Comparison of ENCODE assay signal across 11 cellular contexts in the genomic region with DNA sequence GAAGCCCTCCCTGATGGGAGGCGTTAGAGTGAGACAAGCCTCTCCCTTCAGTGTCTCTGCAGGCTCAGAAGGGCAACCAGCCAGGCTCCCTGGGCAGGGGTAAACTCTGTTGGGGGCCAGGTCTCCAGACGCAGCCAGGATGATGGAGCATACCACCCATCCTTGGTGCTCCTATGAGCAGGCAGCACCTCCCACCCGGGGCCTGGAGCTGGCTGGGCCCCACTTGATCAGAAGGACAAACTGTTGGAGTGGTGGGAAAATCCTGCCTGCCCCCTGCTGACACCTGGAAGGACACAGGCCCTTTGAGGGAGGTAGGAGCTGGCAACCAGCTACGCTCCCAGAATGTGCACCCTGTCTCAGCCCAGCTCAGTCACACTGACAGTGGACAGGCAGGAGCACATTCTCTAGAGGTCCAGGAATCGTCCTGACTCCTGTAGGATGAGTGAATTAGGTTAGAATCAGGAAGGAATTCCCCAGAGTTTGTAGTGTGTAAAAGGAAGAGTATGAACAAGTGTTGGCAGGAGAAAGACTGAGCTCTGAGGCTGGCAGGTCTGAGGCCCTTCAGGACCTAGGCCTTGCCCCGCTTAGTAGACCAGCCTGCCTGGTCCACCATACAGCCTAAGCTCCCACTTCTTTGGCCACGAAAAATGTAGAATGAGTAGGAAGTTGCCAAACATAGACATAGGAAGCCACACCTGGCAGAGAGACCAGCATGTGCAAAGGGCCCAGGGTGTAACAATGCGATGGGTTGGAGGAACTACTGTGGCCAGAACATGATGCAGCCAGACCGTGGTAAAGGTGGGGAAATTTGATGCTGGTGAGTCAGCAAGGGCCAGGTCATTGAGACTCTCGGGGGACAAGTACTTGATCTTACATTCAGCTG. TPM values are rescaled to one million over a fixed set of nuclear protein-coding genes. Genes with fewer than 3 reads are reported as not detected.
DNase-seq lines count a peak whose midpoint lies in the region; ATAC-seq and TF ChIP-seq lines count a peak whose summit lies in the region.
"Had no signal": no experiment of that assay in that cellular context is flagged by ENCODE, and none has a peak within 500 bp of the region (broad histone marks: within the 10 kb centered on the region; RNA-seq: fewer than 3 reads in every experiment).

No MANE protein-coding gene starts in this region.

- peaks cover 79 to 80% of the 10 kb centered on the region in 2 experiments for H3K4me1 ChIP-seq in SK-N-SH (ENCODE audit: control insufficient read depth in 1 of 2, insufficient read depth in 2 of 2, low read depth in 1 of 2, low read length in 1 of 2)
- H3K4me1 ChIP-seq in right cardiac atrium (ENCODE audit: control insufficient read depth, insufficient read depth, low read length), result peaks cover 47% of the 10 kb centered on the region

- H3F3A ChIP-seq in SK-N-SH (replicated peaks; ENCODE audit: insufficient read depth), result peaks cover 47% of the 10 kb centered on the region

- H3K79me2 ChIP-seq in SK-N-SH (ENCODE audit: insufficient read depth), result peaks cover 94% of the 10 kb centered on the region

- 62% methylated on average over 7 of the region's 10 CpGs for WGBS in SK-N-SH (ENCODE audit: low lambda C conversion rate)
- WGBS in right cardiac atrium, result 59% methylated on average over 10 of the region's 10 CpGs

- H2AFZ ChIP-seq in SK-N-SH (ENCODE audit: low read depth), result no peak overlapping the region

- no peak for ATAC-seq in SK-N-SH treated with all-trans-retinoic acid at 6 μM for 48 hours
- no peak for ATAC-seq in right cardiac atrium
- no peak for ATAC-seq in GM21619 (IDR thresholded peaks at IDR 0.05; ENCODE audit: unreplicated experiment)
- ATAC-seq: left lobe of liver had no signal

- H3K27ac ChIP-seq in SK-N-SH (ENCODE audit: low read depth in 2 of 2, low read length in 1 of 2), result peak overlapping the region; percentile 31 to 98; a peak in 3 of 4 replicates
- peak overlapping the region; percentile 30 for H3K27ac ChIP-seq in right cardiac atrium (ENCODE audit: low read length)
- H3K27ac ChIP-seq in temporal lobe (ENCODE audit: low read depth, low read length), result peak overlapping the region; percentile 28

- no peak for TF ChIP-seq RAD21 in SK-N-SH (IDR thresholded peaks at IDR 0.05; ENCODE audit: low read length)

- H4K20me1 ChIP-seq in SK-N-SH (ENCODE audit: insufficient read depth), result peaks cover 10% of the 10 kb centered on the region; the same call in 1 of the 2 replicates

- H3K4me2 ChIP-seq in SK-N-SH, result 0 out of 2 replicates have a peak overlapping the region, but pooled peaks have one; percentile 8

- CTCF ChIA-PET in SK-N-SH (lab: Yijun Ruan, JAX), result interaction anchor here (0.7 to 17.6 kb wide), 16 partner anchors 8 to 333 kb away, joined by 3 to 223 read pairs (median 4); partner anchors contain the start of genes ARHGEF17 and P2RY6

- no peaks in the 10 kb centered on the region for H3K9me3 ChIP-seq in SK-N-SH
- no peaks in the 10 kb centered on the region for H3K9me3 ChIP-seq in right cardiac atrium (ENCODE audit: control insufficient read depth, low read length)

- no peak for TF ChIP-seq CTCF in SK-N-SH (IDR thresholded peaks at IDR 0.05)

- H3K27me3 ChIP-seq in SK-N-SH (ENCODE audit: insufficient read depth) (no peaks in the 10 kb centered on the region), right cardiac atrium (ENCODE audit: control insufficient read depth, insufficient read depth) (no peaks in the 10 kb centered on the region)

- intact Hi-C loops in right cardiac atrium (cut with DNase I), result no loop called here

- no peaks in the 10 kb centered on the region for H3K9me2 ChIP-seq in SK-N-SH

- H3K4me3 ChIP-seq in SK-N-SH (ENCODE audit: low read depth in 2 of 2, low read length in 1 of 2) (no peak overlapping the region), right cardiac atrium (ENCODE audit: low read length) (no peak overlapping the region)

- peaks cover 0 to 6% of the 10 kb centered on the region in 2 experiments for H3K36me3 ChIP-seq in SK-N-SH (replicated peaks in 1 of 2; ENCODE audit: control insufficient read depth in 1 of 2, insufficient read depth in 2 of 2, low read length in 1 of 2)

- TF ChIP-seq EP300 in SK-N-SH (IDR thresholded peaks at IDR 0.05; ENCODE audit: borderline replicate concordance in 1 of 2, low read depth in 1 of 2, low read length in 1 of 2), result no peak

- no peak overlapping the region for H3K9ac ChIP-seq in SK-N-SH

- DNase-seq in SK-N-SH, result no peak
- peak; percentile 40 for DNase-seq in SW480 (ENCODE audit: low spot score)
- DNase-seq in right cardiac atrium, result peak; percentile 13 to 47 (median 36)
- DNase-seq in occipital lobe (lab: John Stamatoyannopoulos, UW), result no peak
- no peak for DNase-seq in NCI-H510A treated with DMSO at 0.1 percent for 48 hours (lab: John Stamatoyannopoulos, UW)
- DNase-seq: central memory CD4-positive, alpha-beta T cell; NCI-H226 had no signal

- POLR2A ChIA-PET in SK-N-SH (lab: Yijun Ruan, JAX), result interaction anchor here (2.2 kb wide), 1 partner anchor 19 kb away, joined by 5 read pairs; the partner anchor contains the start of gene ARHGEF17

TF ChIP-seq in SK-N-SH, 30 proteins besides CTCF, POLR2A, EP300 and RAD21:
- TF ChIP-seq TCF12 (IDR thresholded peaks at IDR 0.05), result peak; percentile 55; the same call in 1 of the 2 replicates
- TF ChIP-seq FOSL2 (IDR thresholded peaks at IDR 0.05; ENCODE audit: borderline replicate concordance, low read depth), result peak; percentile 28; the same call in 1 of the 2 replicates
- no peak for TF ChIP-seq MEF2A (IDR thresholded peaks at IDR 0.05; ENCODE audit: borderline replicate concordance, low read depth)
TF ChIP-seq in SK-N-SH: peak in this region for 2.

TF ChIP-seq in SK-N-SH treated with all-trans-retinoic acid at 6 μM for 48 hours, 23 proteins besides CTCF, POLR2A, EP300 and RAD21 (continues in another document):
- TF ChIP-seq ZC3H10 (CRISPR knock-in tag; IDR thresholded peaks at IDR 0.05) (no peak), ZFP30 (CRISPR knock-in tag; IDR thresholded peaks at IDR 0.05) (no peak), CSRNP3 (CRISPR knock-in tag; IDR thresholded peaks at IDR 0.05) (no peak), RARB (CRISPR knock-in tag; IDR thresholded peaks at IDR 0.05) (no peak), GLIS3 (CRISPR knock-in tag; IDR thresholded peaks at IDR 0.05) (no peak), ZFP3 (CRISPR knock-in tag; IDR thresholded peaks at IDR 0.05) (no peak), OSR1 (CRISPR knock-in tag; IDR thresholded peaks at IDR 0.05) (no peak), TCF4 (CRISPR knock-in tag; IDR thresholded peaks at IDR 0.05; ENCODE audit: borderline replicate concordance) (no peak), ISL1 (CRISPR knock-in tag; IDR thresholded peaks at IDR 0.05) (no peak)
- TF ChIP-seq, protein P1, sequence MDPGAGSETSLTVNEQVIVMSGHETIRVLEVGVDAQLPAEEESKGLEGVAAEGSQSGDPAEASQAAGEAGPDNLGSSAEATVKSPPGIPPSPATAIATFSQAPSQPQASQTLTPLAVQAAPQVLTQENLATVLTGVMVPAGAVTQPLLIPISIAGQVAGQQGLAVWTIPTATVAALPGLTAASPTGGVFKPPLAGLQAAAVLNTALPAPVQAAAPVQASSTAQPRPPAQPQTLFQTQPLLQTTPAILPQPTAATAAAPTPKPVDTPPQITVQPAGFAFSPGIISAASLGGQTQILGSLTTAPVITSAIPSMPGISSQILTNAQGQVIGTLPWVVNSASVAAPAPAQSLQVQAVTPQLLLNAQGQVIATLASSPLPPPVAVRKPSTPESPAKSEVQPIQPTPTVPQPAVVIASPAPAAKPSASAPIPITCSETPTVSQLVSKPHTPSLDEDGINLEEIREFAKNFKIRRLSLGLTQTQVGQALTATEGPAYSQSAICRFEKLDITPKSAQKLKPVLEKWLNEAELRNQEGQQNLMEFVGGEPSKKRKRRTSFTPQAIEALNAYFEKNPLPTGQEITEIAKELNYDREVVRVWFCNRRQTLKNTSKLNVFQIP (CRISPR knock-in tag; IDR thresholded peaks at IDR 0.05; ENCODE audit: borderline replicate concordance, low read depth), result no peak

RNA-seq across cellular contexts. Expression of gene ARHGEF17, which starts 19.1 kb away (rescaled TPM):
- 45.9 and 48.4 TPM in 2 replicates for polyA plus RNA-seq in SK-N-SH (2012; rRNA removed)
- polyA plus RNA-seq in SK-N-SH (2012; cell fraction: cytosol; rRNA removed), result 8.0 and 13.3 TPM in 2 replicates
- polyA plus RNA-seq in SK-N-SH (2012; cell fraction: nucleus; rRNA removed), result 273 and 324 TPM in 2 replicates
- total RNA-seq in right cardiac atrium, result 10 to 100 TPM; 47.6 to 53.8 (median 49.3) TPM
- 34.0 TPM for polyA plus RNA-seq in right cardiac atrium
- 17.9 TPM for total RNA-seq in temporal lobe
- 19.2 TPM for total RNA-seq in occipital lobe

RNA-seq across cellular contexts. Expression of gene RELT, which starts 49.0 kb away (rescaled TPM):
- 4.3 and 5.5 TPM in 2 replicates for polyA plus RNA-seq in SK-N-SH (2012; rRNA removed)
- 1.9 and 2.5 TPM in 2 replicates for polyA plus RNA-seq in SK-N-SH (2012; cell fraction: cytosol; rRNA removed)
- 12.2 and 12.5 TPM in 2 replicates for polyA plus RNA-seq in SK-N-SH (2012; cell fraction: nucleus; rRNA removed)
- total RNA-seq in right cardiac atrium, result 10 to 100 TPM in 1 of 4 donors, 1 to 10 TPM in 3; 3.9 to 11.2 (median 7.0) TPM
- 4.1 TPM for polyA plus RNA-seq in right cardiac atrium
- total RNA-seq in temporal lobe, result 1.5 TPM
- total RNA-seq in occipital lobe, result 1.6 TPM

RNA-seq across cellular contexts. Expression of gene P2RY6, which starts 55.0 kb away (rescaled TPM):
- polyA plus RNA-seq in SK-N-SH (2012; rRNA removed) (0.15 and 0.16 TPM in 2 replicates), right cardiac atrium (0.70 TPM)
- polyA plus RNA-seq in SK-N-SH (2012; cell fraction: cytosol; rRNA removed), result 0.09 and 0.31 TPM in 2 replicates
- 0.26 and 0.27 TPM in 2 replicates for polyA plus RNA-seq in SK-N-SH (2012; cell fraction: nucleus; rRNA removed)
- total RNA-seq in right cardiac atrium (1 to 10 TPM in 3 of 4 donors, under 1 TPM in 1; 0.96 to 2.7 (median 2.0) TPM), temporal lobe (under 0.01 TPM), occipital lobe (not detected)

Comparison
In these comparisons a context has a peak if more than half of its experiments do, and no peak if none do; other contexts are left out.
1. DNase-seq: peak in SW480 (single experiment) and right cardiac atrium (3 of 3); none in SK-N-SH (single experiment), occipital lobe (single experiment) and NCI-H510A treated with DMSO at 0.1 percent for 48 hours (single experiment).
2. Peak in every context shown above with its lines, with median percentiles within 50 percentile points of each other: H3K27ac ChIP-seq.